35 cellular contexts compared by ENCODE assay signal in the genomic region with DNA sequence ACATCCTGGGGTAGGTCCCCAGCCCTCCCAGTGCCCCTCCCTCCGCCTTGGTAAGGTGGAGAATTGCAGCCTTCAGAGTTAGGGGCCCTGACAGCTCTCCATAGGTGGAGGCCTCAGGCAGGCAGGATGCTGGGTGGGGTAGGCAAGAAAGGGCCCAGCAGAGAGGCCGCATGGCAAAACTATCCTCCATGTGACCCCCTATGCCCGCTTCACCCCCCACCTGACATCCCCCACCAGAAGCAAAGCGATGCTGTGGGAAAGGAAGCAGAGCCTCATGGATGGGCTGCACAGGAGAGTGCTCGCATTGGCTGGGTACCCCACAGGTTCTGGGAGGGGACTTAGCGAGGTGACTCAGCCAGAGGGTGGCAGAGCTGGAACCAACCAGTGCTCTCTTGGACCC. TPM values are rescaled to one million over a fixed set of nuclear protein-coding genes. Genes with fewer than 3 reads are reported as not detected.
DNase-seq lines count a peak whose midpoint lies in the region; ATAC-seq and TF ChIP-seq lines count a peak whose summit lies in the region.
"Had no signal": no experiment of that assay in that cellular context is flagged by ENCODE, and none has a peak within 500 bp of the region (broad histone marks: within the 10 kb centered on the region; RNA-seq: fewer than 3 reads in every experiment).

No MANE protein-coding gene starts in this region.

- no peak for TF ChIP-seq CTCF in endodermal cell (conservative IDR thresholded peaks at IDR 0.05)
- TF ChIP-seq CTCF in vagina (IDR thresholded peaks at IDR 0.05): no peak
- TF ChIP-seq CTCF in endothelial cell (IDR thresholded peaks at IDR 0.05; ENCODE audit: unreplicated experiment): no peak

- ATAC-seq in Right ventricle myocardium inferior (no peak), left ventricle myocardium superior (no peak)
- no peak for ATAC-seq in activated T-cell treated with anti-CD3 and anti-CD28 coated beads, Interleukin-2, amount 50 U/mL, for 72 hours (replicated peaks in 1 of 2)
- ATAC-seq: T-cell had no signal

- H3K9ac ChIP-seq in endodermal cell (ENCODE audit: extremely low read depth, low read length, poor library complexity, severe bottlenecking): no peak overlapping the region

- H3K4me3 Mint-ChIP-seq in endodermal cell (no peak overlapping the region), endothelial cell (ENCODE audit: unreplicated experiment) (no peak overlapping the region)
- no peak overlapping the region for H3K4me3 Mint-ChIP-seq in activated T-cell treated with anti-CD3 and anti-CD28 coated beads, Interleukin-2, amount 50 U/mL, for 72 hours
- H3K4me3 Mint-ChIP-seq: activated T-cell treated with anti-CD3 and anti-CD28 coated beads, Interleukin-2, amount 50 U/mL, for 24 hours; CD4-positive, CD25-positive, alpha-beta regulatory T cell; HFFc6; nephron; stimulated activated naive CD8-positive, alpha-beta T cell treated with anti-CD3 and anti-CD28 coated beads, Interleukin-15, Interleukin-2, amounts not matched to agents 100 ng/mL and 50 ng/mL, for 24 hours; T-cell had no signal

- H3K27ac ChIP-seq in endodermal cell (ENCODE audit: low read depth, low read length) (no peak overlapping the region), vagina (peak overlapping the region; percentile 53)
- H3K27ac ChIP-seq: hepatocyte, tibial artery had no signal

- H3K36me3 ChIP-seq in endodermal cell (ENCODE audit: control insufficient read depth, insufficient read depth, low read length) (no peaks in the 10 kb centered on the region), vagina (no peaks in the 10 kb centered on the region)
- H3K36me3 ChIP-seq: tibial artery had no signal

- H3K4me3 ChIP-seq in endodermal cell (ENCODE audit: low read length) (no peak overlapping the region), mononuclear cell (ENCODE audit: low read length) (peak overlapping the region; percentile 61), vagina (no peak overlapping the region)
- H3K4me3 ChIP-seq: hepatocyte, smooth muscle cell, tibial artery had no signal

- H3K27me3 Mint-ChIP-seq in endodermal cell (ENCODE audit: insufficient read depth) (peaks cover 7% of the 10 kb centered on the region), endothelial cell (ENCODE audit: unreplicated experiment) (peaks cover 5% of the 10 kb centered on the region)
- no peaks in the 10 kb centered on the region for H3K27me3 Mint-ChIP-seq in activated T-cell treated with anti-CD3 and anti-CD28 coated beads, Interleukin-2, amount 50 U/mL, for 72 hours (ENCODE audit: low read depth)

- H3K27me3 ChIP-seq in endodermal cell (ENCODE audit: control insufficient read depth, insufficient read depth, low read length, poor library complexity, severe bottlenecking) (no peaks in the 10 kb centered on the region), mononuclear cell (ENCODE audit: insufficient read depth, low read length) (no peaks in the 10 kb centered on the region), vagina (no peaks in the 10 kb centered on the region)
- H3K27me3 ChIP-seq: tibial artery had no signal

- H3K9me3 Mint-ChIP-seq in endodermal cell (no peaks in the 10 kb centered on the region), endothelial cell (ENCODE audit: unreplicated experiment) (no peaks in the 10 kb centered on the region)
- no peaks in the 10 kb centered on the region for H3K9me3 Mint-ChIP-seq in activated T-cell treated with anti-CD3 and anti-CD28 coated beads, Interleukin-2, amount 50 U/mL, for 72 hours
- H3K9me3 Mint-ChIP-seq: activated T-cell treated with anti-CD3 and anti-CD28 coated beads, Interleukin-2, amount 50 U/mL, for 24 hours; HFFc6; nephron; stimulated activated naive CD8-positive, alpha-beta T cell treated with anti-CD3 and anti-CD28 coated beads, Interleukin-15, Interleukin-2, amounts not matched to agents 100 ng/mL and 50 ng/mL, for 24 hours; T-cell had no signal

- intact Hi-C loops in Right ventricle myocardium inferior (cut with DNase I): loop anchor here (10.0 kb wide), 2 partner anchors 316 to 416 kb away; a partner anchor contains a TSS
- intact Hi-C loops in left ventricle myocardium superior (cut with micrococcal nuclease): no loop called here
- intact Hi-C loops in vagina (cut with DNase I): loop anchor here (10.0 kb wide), 1 partner anchor 106 kb away; a partner anchor contains a TSS

- no peak overlapping the region for H3K27ac Mint-ChIP-seq in endodermal cell
- no peak overlapping the region for H3K27ac Mint-ChIP-seq in activated T-cell treated with anti-CD3 and anti-CD28 coated beads, Interleukin-2, amount 50 U/mL, for 72 hours
- no peak overlapping the region for H3K27ac Mint-ChIP-seq in endothelial cell (ENCODE audit: unreplicated experiment)
- H3K27ac Mint-ChIP-seq: activated T-cell treated with anti-CD3 and anti-CD28 coated beads, Interleukin-2, amount 50 U/mL, for 24 hours; CD4-positive, CD25-positive, alpha-beta regulatory T cell; HFFc6; stimulated activated naive CD8-positive, alpha-beta T cell treated with anti-CD3 and anti-CD28 coated beads, Interleukin-15, Interleukin-2, amounts not matched to agents 100 ng/mL and 50 ng/mL, for 24 hours; T-cell had no signal

- H3K4me1 Mint-ChIP-seq in endodermal cell (no peaks in the 10 kb centered on the region), endothelial cell (ENCODE audit: unreplicated experiment) (peaks cover 21% of the 10 kb centered on the region)
- H3K4me1 Mint-ChIP-seq in activated T-cell treated with anti-CD3 and anti-CD28 coated beads, Interleukin-2, amount 50 U/mL, for 72 hours (ENCODE audit: low read depth): peaks cover 14% of the 10 kb centered on the region
- H3K4me1 Mint-ChIP-seq: nephron had no signal

- H3K4me1 ChIP-seq in endodermal cell (ENCODE audit: control insufficient read depth, insufficient read depth, low read length) (no peaks in the 10 kb centered on the region), mononuclear cell (ENCODE audit: insufficient read depth, low read length) (peaks cover 64% of the 10 kb centered on the region), vagina (no peaks in the 10 kb centered on the region)
- H3K4me1 ChIP-seq: tibial artery had no signal

- TF ChIP-seq POLR2A in vagina (IDR thresholded peaks at IDR 0.05): no peak

- peak; percentile 43 for DNase-seq in Right ventricle myocardium inferior (ENCODE audit: missing footprints)
- DNase-seq in left ventricle myocardium superior: no peak
- DNase-seq in endodermal cell: peak; percentile 31
- DNase-seq in vagina (ENCODE audit: extremely low spot score in 2 of 2): peak; percentile 76 to 91
- DNase-seq in activated T-cell treated with anti-CD3 and anti-CD28 coated beads, Interleukin-2, amount 50 U/mL, for 72 hours: no peak
- DNase-seq in endothelial cell (ENCODE audit: low spot score): no peak
- no peak for DNase-seq in SW480 (ENCODE audit: low spot score)
- DNase-seq: activated CD4-positive, alpha-beta T cell treated with anti-CD3 and anti-CD28 coated beads for 48 hours; activated gamma-delta T cell treated with Interleukin-2 at 50 U/mL for 16 hours; activated T-cell treated with anti-CD3 and anti-CD28 coated beads, Interleukin-2, amount 50 U/mL, for 24 hours; caudate nucleus; CD4-positive, CD25-positive, alpha-beta regulatory T cell; DMS79 treated with DMSO at 0.1 percent for 48 hours; GDM1; HFFc6; NCI-H1105 treated with DMSO at 0.1 percent for 48 hours; NCI-H1930; NCI-H2171 treated with DMSO at 0.1 percent for 48 hours; NCI-H510A; RPMI8226; stimulated activated CD4-positive, alpha-beta T cell treated with anti-CD3 and anti-CD28 coated beads, Interleukin-2, amount 100 ng/mL, for 24 hours; stimulated activated CD8-positive, alpha-beta memory T cell treated with anti-CD3 and anti-CD28 coated beads, Interleukin-4, amount 100 ng/mL, for 48 hours; T-cell; tibial artery had no signal

- 90 to 94% methylated on average over 2 to 6 of the region's 6 CpGs for WGBS in endodermal cell (ENCODE audit: insufficient coverage in 1 of 2, insufficient read length in 1 of 2), 2 experiments

- H3K36me3 Mint-ChIP-seq in endodermal cell (ENCODE audit: low read depth) (no peaks in the 10 kb centered on the region), endothelial cell (ENCODE audit: low read depth, unreplicated experiment) (no peaks in the 10 kb centered on the region)
- no peaks in the 10 kb centered on the region for H3K36me3 Mint-ChIP-seq in activated T-cell treated with anti-CD3 and anti-CD28 coated beads, Interleukin-2, amount 50 U/mL, for 72 hours (ENCODE audit: insufficient read depth in 2 of 2)
- H3K36me3 Mint-ChIP-seq: CD4-positive, CD25-positive, alpha-beta regulatory T cell; T-cell had no signal

- no peaks in the 10 kb centered on the region for H3K9me3 ChIP-seq in endodermal cell (ENCODE audit: control insufficient read depth, low read length)
- no peaks in the 10 kb centered on the region for H3K9me3 ChIP-seq in mononuclear cell (ENCODE audit: low read depth, low read length)
- no peaks in the 10 kb centered on the region for H3K9me3 ChIP-seq in vagina
- H3K9me3 ChIP-seq: tibial artery had no signal

RNA-seq across cellular contexts. Expression of a gene that starts 1.6 kb away (rescaled TPM):
- 190 TPM for total RNA-seq in Right ventricle myocardium inferior
- 87.0 TPM for total RNA-seq in left ventricle myocardium superior
- total RNA-seq in endodermal cell: not detected
- not detected for polyA plus RNA-seq in endodermal cell (2013, experiment 1 of 2)
- polyA plus RNA-seq in endodermal cell (2013, experiment 2 of 2): not detected
- total RNA-seq in mononuclear cell: 5,352 TPM
- total RNA-seq in vagina: 4,658 TPM
- total RNA-seq in activated T-cell treated with anti-CD3 and anti-CD28 coated beads, Interleukin-2, amount 50 U/mL, for 72 hours: not detected
- total RNA-seq in endothelial cell (ENCODE audit: unreplicated experiment): 0.51 TPM
- total RNA-seq: A172; CD4-positive, CD25-positive, alpha-beta regulatory T cell; HFFc6; SK-MEL-5 had no signal

RNA-seq across cellular contexts. Expression of a gene that starts 10.6 kb away (rescaled TPM):
- total RNA-seq in Right ventricle myocardium inferior: not detected
- total RNA-seq in left ventricle myocardium superior: not detected
- not detected for total RNA-seq in endodermal cell
- polyA plus RNA-seq in endodermal cell (2013, experiment 1 of 2): not detected
- polyA plus RNA-seq in endodermal cell (2013, experiment 2 of 2): not detected
- total RNA-seq in mononuclear cell: not detected
- 3.9 TPM for total RNA-seq in vagina
- under 1 TPM; 0.21 to 0.29 TPM for total RNA-seq in activated T-cell treated with anti-CD3 and anti-CD28 coated beads, Interleukin-2, amount 50 U/mL, for 72 hours
- total RNA-seq in endothelial cell (ENCODE audit: unreplicated experiment): 1.7 TPM
- total RNA-seq: A172, astrocyte, hepatocyte, HFFc6, M059J, osteoblast, renal cortical epithelial cell, SK-MEL-5, T-cell had no signal
- polyA plus RNA-seq: hepatocyte had no signal

RNA-seq across cellular contexts. Expression of a gene that starts 16.2 kb away (rescaled TPM):
- total RNA-seq in Right ventricle myocardium inferior (4.0 TPM), left ventricle myocardium superior (3.5 TPM), endodermal cell (not detected), mononuclear cell (428 TPM), vagina (4.2 TPM), endothelial cell (ENCODE audit: unreplicated experiment) (not detected)
- not detected for polyA plus RNA-seq in endodermal cell (2013, experiment 1 of 2)
- polyA plus RNA-seq in endodermal cell (2013, experiment 2 of 2): not detected
- not detected for total RNA-seq in activated T-cell treated with anti-CD3 and anti-CD28 coated beads, Interleukin-2, amount 50 U/mL, for 72 hours
- total RNA-seq: A172; astrocyte; CD4-positive, CD25-positive, alpha-beta regulatory T cell; hepatocyte; HFFc6; M059J; osteoblast; renal cortical epithelial cell; SK-MEL-5; smooth muscle cell had no signal
- polyA plus RNA-seq: hepatocyte, smooth muscle cell had no signal

RNA-seq across cellular contexts. Expression of a gene that starts 31.6 kb away (rescaled TPM):
- 79.9 TPM for total RNA-seq in Right ventricle myocardium inferior
- 40.7 TPM for total RNA-seq in left ventricle myocardium superior
- total RNA-seq in endodermal cell: not detected
- not detected for polyA plus RNA-seq in endodermal cell (2013, experiment 1 of 2)
- not detected for polyA plus RNA-seq in endodermal cell (2013, experiment 2 of 2)
- total RNA-seq in mononuclear cell: 801 TPM
- 1,155 TPM for total RNA-seq in vagina
- not detected for total RNA-seq in activated T-cell treated with anti-CD3 and anti-CD28 coated beads, Interleukin-2, amount 50 U/mL, for 72 hours
- not detected for total RNA-seq in endothelial cell (ENCODE audit: unreplicated experiment)
- total RNA-seq: A172; astrocyte; CD4-positive, CD25-positive, alpha-beta regulatory T cell; HFFc6; osteoblast; renal cortical epithelial cell; SK-MEL-5; smooth muscle cell had no signal

RNA-seq across cellular contexts. Expression of a gene that starts 46.5 kb away (rescaled TPM):
- not detected for total RNA-seq in Right ventricle myocardium inferior
- total RNA-seq in left ventricle myocardium superior: not detected
- not detected for total RNA-seq in endodermal cell
- polyA plus RNA-seq in endodermal cell (2013, experiment 1 of 2): not detected
- polyA plus RNA-seq in endodermal cell (2013, experiment 2 of 2): not detected
- total RNA-seq in mononuclear cell: not detected
- total RNA-seq in vagina: 28.7 TPM
- total RNA-seq in activated T-cell treated with anti-CD3 and anti-CD28 coated beads, Interleukin-2, amount 50 U/mL, for 72 hours: not detected
- 1.1 TPM for total RNA-seq in endothelial cell (ENCODE audit: unreplicated experiment)
- total RNA-seq: A172; astrocyte; CD4-positive, CD25-positive, alpha-beta regulatory T cell; hepatocyte; HFFc6; M059J; osteoblast; renal cortical epithelial cell; SK-MEL-5; smooth muscle cell; T-cell had no signal
- polyA plus RNA-seq: CD4-positive, CD25-positive, alpha-beta regulatory T cell; hepatocyte had no signal

Comparison
In these comparisons a context has a peak if more than half of its experiments do, and no peak if none do; other contexts are left out.
1. DNase-seq: peak in Right ventricle myocardium inferior (single experiment), endodermal cell (single experiment) and vagina (2 of 2); none in left ventricle myocardium superior (single experiment), activated T-cell treated with anti-CD3 and anti-CD28 coated beads, Interleukin-2, amount 50 U/mL, for 72 hours (0 of 2), endothelial cell (single experiment) and SW480 (single experiment).
2. RNA of a gene that starts 1.6 kb away (total RNA-seq): 5,352 TPM in mononuclear cell (single experiment), 4,658 TPM in vagina (single experiment), 190 TPM in Right ventricle myocardium inferior (single experiment) and 87.0 TPM in left ventricle myocardium superior (single experiment); 0.51 TPM in endothelial cell (single experiment), not detected in activated T-cell treated with anti-CD3 and anti-CD28 coated beads, Interleukin-2, amount 50 U/mL, for 72 hours and not detected in endodermal cell; every median in the first group is over 10 times any median in the second.
3. RNA of a gene that starts 16.2 kb away (total RNA-seq): 428 TPM in mononuclear cell (single experiment); 4.2 TPM in vagina (single experiment), 4.0 TPM in Right ventricle myocardium inferior (single experiment), 3.5 TPM in left ventricle myocardium superior (single experiment), not detected in endodermal cell, not detected in activated T-cell treated with anti-CD3 and anti-CD28 coated beads, Interleukin-2, amount 50 U/mL, for 72 hours and not detected in endothelial cell (single experiment); every median in the first group is over 10 times any median in the second.